In genomic region chr7:32846630-32847225, GRCh38 we compare ENCODE assay signal across 9 cellular contexts. TPM values are rescaled to one million over a fixed set of nuclear protein-coding genes. Genes with fewer than 3 reads are reported as not detected.
DNase-seq lines count a peak whose midpoint lies in the region; ATAC-seq, FAIRE-seq and TF ChIP-seq lines count a peak whose summit lies in the region.
"Had no signal": no experiment of that assay in that cellular context is flagged by ENCODE, and none has a peak within 500 bp of the region (broad histone marks: within the 10 kb centered on the region; RNA-seq: fewer than 3 reads in every experiment).

No MANE protein-coding gene starts in this region.

- no peaks in the 10 kb centered on the region for H3K9me3 ChIP-seq in neutrophil

- TF ChIP-seq CTCF in D721Med (IDR thresholded peaks at IDR 0.05; ENCODE audit: insufficient read depth, missing control alignments) (peak; percentile 86), fibroblast of villous mesenchyme (IDR thresholded peaks at IDR 0.05; ENCODE audit: insufficient read depth, low read depth, low read length) (peak; percentile 82), neutrophil (IDR thresholded peaks at IDR 0.05) (peak; percentile 80)

- H3K4me1 Mint-ChIP-seq in activated T-helper 1 cell treated with anti-CD3 and anti-CD28 coated beads, Interleukin-12 subunit alpha, Interleukin-12 subunit beta, Interleukin-2, Interleukin-4 antibody, amounts not matched to agents 30 ng/mL and 10 ng/mL and 1 ng/mL, durations not matched to agents 14 hours and 24 hours and 36 hours (ENCODE audit: low read depth): peaks cover 11% of the 10 kb centered on the region

- DNase-seq in D721Med (ENCODE audit: insufficient read length, low spot score): peak; percentile 17
- peak; percentile 28 for DNase-seq in HPDE6-E6E7 (ENCODE audit: extremely low spot score)
- peak; percentile 88 for DNase-seq in RKO (ENCODE audit: low spot score)
- peak; percentile 74 for DNase-seq in activated T-helper 1 cell treated with anti-CD3 and anti-CD28 coated beads, Interleukin-12 subunit alpha, Interleukin-12 subunit beta, Interleukin-2, Interleukin-4 antibody, amounts not matched to agents 30 ng/mL and 10 ng/mL and 1 ng/mL, durations not matched to agents 14 hours and 24 hours and 36 hours (ENCODE audit: low spot score)
- peak; percentile 83 for DNase-seq in fibroblast of villous mesenchyme (ENCODE audit: low read depth)
- DNase-seq in substantia nigra (lab: John Stamatoyannopoulos, UW): peak; percentile 2 to 88 (median 65)

- H3K4me3 Mint-ChIP-seq in activated T-helper 1 cell treated with anti-CD3 and anti-CD28 coated beads, Interleukin-12 subunit alpha, Interleukin-12 subunit beta, Interleukin-2, Interleukin-4 antibody, amounts not matched to agents 30 ng/mL and 10 ng/mL and 1 ng/mL, durations not matched to agents 14 hours and 24 hours and 36 hours: peak overlapping the region; percentile 19

- peaks cover 0 to 6% of the 10 kb centered on the region in 2 experiments for H3K4me1 ChIP-seq in neutrophil (ENCODE audit: control insufficient read depth in 1 of 2, insufficient read depth in 1 of 2, low read depth in 1 of 2, low read length in 1 of 2)

- no peak overlapping the region for H3K27ac Mint-ChIP-seq in activated T-helper 1 cell treated with anti-CD3 and anti-CD28 coated beads, Interleukin-12 subunit alpha, Interleukin-12 subunit beta, Interleukin-2, Interleukin-4 antibody, amounts not matched to agents 30 ng/mL and 10 ng/mL and 1 ng/mL, durations not matched to agents 14 hours and 24 hours and 36 hours

- peaks cover 29% of the 10 kb centered on the region for H3K27me3 Mint-ChIP-seq in activated T-helper 1 cell treated with anti-CD3 and anti-CD28 coated beads, Interleukin-12 subunit alpha, Interleukin-12 subunit beta, Interleukin-2, Interleukin-4 antibody, amounts not matched to agents 30 ng/mL and 10 ng/mL and 1 ng/mL, durations not matched to agents 14 hours and 24 hours and 36 hours (ENCODE audit: insufficient read depth)

- H3K27me3 ChIP-seq in neutrophil: no peaks in the 10 kb centered on the region

- no peak overlapping the region for H3K27ac ChIP-seq in neutrophil
- no peak overlapping the region for H3K27ac ChIP-seq in substantia nigra (ENCODE audit: low read depth, low read length, poor library complexity, severe bottlenecking)
- H3K27ac ChIP-seq: epithelial cell of prostate had no signal

- no peaks in the 10 kb centered on the region for H3K36me3 ChIP-seq in neutrophil

- ATAC-seq in GM21390 (IDR thresholded peaks at IDR 0.05; ENCODE audit: unreplicated experiment): peak; percentile 100

- no peak overlapping the region for H3K4me3 ChIP-seq in fibroblast of villous mesenchyme (ENCODE audit: low read depth, low read length)
- H3K4me3 ChIP-seq in neutrophil (ENCODE audit: low read depth in 1 of 2, low read length in 1 of 2): no peak overlapping the region

- no peaks in the 10 kb centered on the region for H3K9me3 Mint-ChIP-seq in activated T-helper 1 cell treated with anti-CD3 and anti-CD28 coated beads, Interleukin-12 subunit alpha, Interleukin-12 subunit beta, Interleukin-2, Interleukin-4 antibody, amounts not matched to agents 30 ng/mL and 10 ng/mL and 1 ng/mL, durations not matched to agents 14 hours and 24 hours and 36 hours

- H3K36me3 Mint-ChIP-seq in activated T-helper 1 cell treated with anti-CD3 and anti-CD28 coated beads, Interleukin-12 subunit alpha, Interleukin-12 subunit beta, Interleukin-2, Interleukin-4 antibody, amounts not matched to agents 30 ng/mL and 10 ng/mL and 1 ng/mL, durations not matched to agents 14 hours and 24 hours and 36 hours (ENCODE audit: low read depth): no peaks in the 10 kb centered on the region

- intact Hi-C loops in activated T-helper 1 cell treated with anti-CD3 and anti-CD28 coated beads, Interleukin-12 subunit alpha, Interleukin-12 subunit beta, Interleukin-2, Interleukin-4 antibody, amounts not matched to agents 30 ng/mL and 10 ng/mL and 1 ng/mL, durations not matched to agents 14 hours and 24 hours and 36 hours (cut with micrococcal nuclease): loop anchor here (1.0 to 2.0 kb wide), 5 partner anchors 44 to 261 kb away; no protein-coding TSS in a partner anchor

- no peak for FAIRE-seq in D721Med (lab: Jason Lieb, UNC)

RNA-seq across cellular contexts. Expression of gene KBTBD2, which starts 44.8 kb away (rescaled TPM):
- total RNA-seq in activated T-helper 1 cell treated with anti-CD3 and anti-CD28 coated beads, Interleukin-12 subunit alpha, Interleukin-12 subunit beta, Interleukin-2, Interleukin-4 antibody, amounts not matched to agents 30 ng/mL and 10 ng/mL and 1 ng/mL, durations not matched to agents 14 hours and 24 hours and 36 hours: 29.0 and 34.0 TPM in 2 replicates
- total RNA-seq in fibroblast of villous mesenchyme: 39.6 and 54.8 TPM in 2 replicates

Comparison
In these comparisons a context has a peak if more than half of its experiments do, and no peak if none do; other contexts are left out.
1. DNase-seq: peak in every context shown above with its lines; median percentile 88 in RKO; 83 in fibroblast of villous mesenchyme; 74 in activated T-helper 1 cell treated with anti-CD3 and anti-CD28 coated beads, Interleukin-12 subunit alpha, Interleukin-12 subunit beta, Interleukin-2, Interleukin-4 antibody, amounts not matched to agents 30 ng/mL and 10 ng/mL and 1 ng/mL, durations not matched to agents 14 hours and 24 hours and 36 hours; 65 in substantia nigra; 28 in HPDE6-E6E7; 17 in D721Med.